In genomic region chr3:160981217-160981938, GRCh38 we compare ENCODE assay signal across 8 cellular contexts.
DNase-seq lines count a peak whose midpoint lies in the region; ATAC-seq and TF ChIP-seq lines count a peak whose summit lies in the region.

No MANE protein-coding gene starts in this region.

- no peaks in the 10 kb centered on the region for H4K20me1 ChIP-seq in hepatocyte (ENCODE audit: insufficient read depth, poor library complexity, severe bottlenecking)

- peaks cover 32% of the 10 kb centered on the region for H3K4me1 Mint-ChIP-seq in activated naive CD8-positive, alpha-beta T cell treated with anti-CD3 and anti-CD28 coated beads, Interleukin-2, amount 50 U/mL, for 24 hours
- peaks cover 4% of the 10 kb centered on the region for H3K4me1 Mint-ChIP-seq in type B pancreatic cell (ENCODE audit: unreplicated experiment)

- peak; percentile 57 for ATAC-seq in Right ventricle myocardium inferior
- ATAC-seq in HG03108 (IDR thresholded peaks at IDR 0.05; ENCODE audit: unreplicated experiment), result peak; percentile 86
- ATAC-seq in activated naive CD8-positive, alpha-beta T cell treated with anti-CD3 and anti-CD28 coated beads, Interleukin-2, amount 50 U/mL, for 24 hours, result peak; percentile 86

- H3K9me3 Mint-ChIP-seq in activated naive CD8-positive, alpha-beta T cell treated with anti-CD3 and anti-CD28 coated beads, Interleukin-2, amount 50 U/mL, for 24 hours, result peaks cover 18% of the 10 kb centered on the region
- peaks cover 16% of the 10 kb centered on the region for H3K9me3 Mint-ChIP-seq in type B pancreatic cell

- H3K4me3 Mint-ChIP-seq in activated naive CD8-positive, alpha-beta T cell treated with anti-CD3 and anti-CD28 coated beads, Interleukin-2, amount 50 U/mL, for 24 hours, result peak overlapping the region; percentile 32
- no peak overlapping the region for H3K4me3 Mint-ChIP-seq in type B pancreatic cell

- no peak overlapping the region for H2AFZ ChIP-seq in hepatocyte

- no peaks in the 10 kb centered on the region for H3K36me3 ChIP-seq in hepatocyte (replicated peaks; ENCODE audit: insufficient read depth, low read depth)

- no peaks in the 10 kb centered on the region for H3K79me2 ChIP-seq in hepatocyte

- peaks cover 2% of the 10 kb centered on the region for H3K27me3 Mint-ChIP-seq in activated naive CD8-positive, alpha-beta T cell treated with anti-CD3 and anti-CD28 coated beads, Interleukin-2, amount 50 U/mL, for 24 hours
- H3K27me3 Mint-ChIP-seq in type B pancreatic cell, result no peaks in the 10 kb centered on the region

- no peak overlapping the region for H3K27ac ChIP-seq in hepatocyte

- TF ChIP-seq CTCF in type B pancreatic cell (conservative IDR thresholded peaks at IDR 0.05), result no peak
- TF ChIP-seq CTCF in hepatocyte (IDR thresholded peaks at IDR 0.05; ENCODE audit: poor library complexity), result no peak

- no peaks in the 10 kb centered on the region for H3K9me3 ChIP-seq in hepatocyte (ENCODE audit: low read depth)

- no peak overlapping the region for H3K4me3 ChIP-seq in hepatocyte

- peak overlapping the region; percentile 83 for H3K27ac Mint-ChIP-seq in activated naive CD8-positive, alpha-beta T cell treated with anti-CD3 and anti-CD28 coated beads, Interleukin-2, amount 50 U/mL, for 24 hours
- H3K27ac Mint-ChIP-seq in type B pancreatic cell, result no peak overlapping the region

- no peaks in the 10 kb centered on the region for H3K4me1 ChIP-seq in hepatocyte (ENCODE audit: insufficient read depth)

- 99% methylated on average over 3 of the region's 3 CpGs for WGBS in hepatocyte (ENCODE audit: low lambda C conversion rate, missing lambda C conversion rate)

- H3K27me3 ChIP-seq in hepatocyte, result no peaks in the 10 kb centered on the region

- H3K9me2 ChIP-seq in hepatocyte (replicated peaks; ENCODE audit: insufficient read depth), result no peaks in the 10 kb centered on the region

- intact Hi-C loops in Right ventricle myocardium inferior (cut with DNase I) (no loop called here), cardiac septum (cut with DNase I) (no loop called here)

- no peak overlapping the region for H3K4me2 ChIP-seq in hepatocyte

- no peak for DNase-seq in Right ventricle myocardium inferior (ENCODE audit: missing footprints)
- no peak for DNase-seq in cardiac septum (ENCODE audit: low spot score)
- peak; percentile 17 for DNase-seq in activated naive CD8-positive, alpha-beta T cell treated with anti-CD3 and anti-CD28 coated beads, Interleukin-2, amount 50 U/mL, for 24 hours
- peak; percentile 14 to 20 for DNase-seq in stimulated activated CD8-positive, alpha-beta memory T cell treated with anti-CD3 and anti-CD28 coated beads, Interleukin-15, amount 100 ng/mL, for 48 hours (ENCODE audit: low read depth in 2 of 2)
- DNase-seq in RPMI8226, result no peak
- no peak for DNase-seq in type B pancreatic cell (ENCODE audit: extremely low spot score, unreplicated experiment)
- no peak for DNase-seq in hepatocyte (ENCODE audit: low spot score)

- peaks cover 11% of the 10 kb centered on the region for H3K36me3 Mint-ChIP-seq in activated naive CD8-positive, alpha-beta T cell treated with anti-CD3 and anti-CD28 coated beads, Interleukin-2, amount 50 U/mL, for 24 hours (ENCODE audit: low read depth)
- peaks cover 5% of the 10 kb centered on the region for H3K36me3 Mint-ChIP-seq in type B pancreatic cell

Comparison
In these comparisons a context has a peak if more than half of its experiments do, and no peak if none do; other contexts are left out.
1. DNase-seq: peak in activated naive CD8-positive, alpha-beta T cell treated with anti-CD3 and anti-CD28 coated beads, Interleukin-2, amount 50 U/mL, for 24 hours (single experiment) and stimulated activated CD8-positive, alpha-beta memory T cell treated with anti-CD3 and anti-CD28 coated beads, Interleukin-15, amount 100 ng/mL, for 48 hours (2 of 2); none in Right ventricle myocardium inferior (single experiment), cardiac septum (single experiment), RPMI8226 (single experiment), type B pancreatic cell (single experiment) and hepatocyte (single experiment).
2. Peak in every context shown above with its lines, with median percentiles within 50 percentile points of each other: ATAC-seq.